ENCODE assay signal across 1 cellular context in genomic region chr4:165464813-165465381, GRCh38.
TF ChIP-seq lines count a peak whose summit lies in the region.

No MANE protein-coding gene starts in this region.

TF ChIP-seq in K562, 482 proteins besides CTCF, POLR2A, EP300 and RAD21 (continued from another document):
- TF ChIP-seq, protein P1, sequence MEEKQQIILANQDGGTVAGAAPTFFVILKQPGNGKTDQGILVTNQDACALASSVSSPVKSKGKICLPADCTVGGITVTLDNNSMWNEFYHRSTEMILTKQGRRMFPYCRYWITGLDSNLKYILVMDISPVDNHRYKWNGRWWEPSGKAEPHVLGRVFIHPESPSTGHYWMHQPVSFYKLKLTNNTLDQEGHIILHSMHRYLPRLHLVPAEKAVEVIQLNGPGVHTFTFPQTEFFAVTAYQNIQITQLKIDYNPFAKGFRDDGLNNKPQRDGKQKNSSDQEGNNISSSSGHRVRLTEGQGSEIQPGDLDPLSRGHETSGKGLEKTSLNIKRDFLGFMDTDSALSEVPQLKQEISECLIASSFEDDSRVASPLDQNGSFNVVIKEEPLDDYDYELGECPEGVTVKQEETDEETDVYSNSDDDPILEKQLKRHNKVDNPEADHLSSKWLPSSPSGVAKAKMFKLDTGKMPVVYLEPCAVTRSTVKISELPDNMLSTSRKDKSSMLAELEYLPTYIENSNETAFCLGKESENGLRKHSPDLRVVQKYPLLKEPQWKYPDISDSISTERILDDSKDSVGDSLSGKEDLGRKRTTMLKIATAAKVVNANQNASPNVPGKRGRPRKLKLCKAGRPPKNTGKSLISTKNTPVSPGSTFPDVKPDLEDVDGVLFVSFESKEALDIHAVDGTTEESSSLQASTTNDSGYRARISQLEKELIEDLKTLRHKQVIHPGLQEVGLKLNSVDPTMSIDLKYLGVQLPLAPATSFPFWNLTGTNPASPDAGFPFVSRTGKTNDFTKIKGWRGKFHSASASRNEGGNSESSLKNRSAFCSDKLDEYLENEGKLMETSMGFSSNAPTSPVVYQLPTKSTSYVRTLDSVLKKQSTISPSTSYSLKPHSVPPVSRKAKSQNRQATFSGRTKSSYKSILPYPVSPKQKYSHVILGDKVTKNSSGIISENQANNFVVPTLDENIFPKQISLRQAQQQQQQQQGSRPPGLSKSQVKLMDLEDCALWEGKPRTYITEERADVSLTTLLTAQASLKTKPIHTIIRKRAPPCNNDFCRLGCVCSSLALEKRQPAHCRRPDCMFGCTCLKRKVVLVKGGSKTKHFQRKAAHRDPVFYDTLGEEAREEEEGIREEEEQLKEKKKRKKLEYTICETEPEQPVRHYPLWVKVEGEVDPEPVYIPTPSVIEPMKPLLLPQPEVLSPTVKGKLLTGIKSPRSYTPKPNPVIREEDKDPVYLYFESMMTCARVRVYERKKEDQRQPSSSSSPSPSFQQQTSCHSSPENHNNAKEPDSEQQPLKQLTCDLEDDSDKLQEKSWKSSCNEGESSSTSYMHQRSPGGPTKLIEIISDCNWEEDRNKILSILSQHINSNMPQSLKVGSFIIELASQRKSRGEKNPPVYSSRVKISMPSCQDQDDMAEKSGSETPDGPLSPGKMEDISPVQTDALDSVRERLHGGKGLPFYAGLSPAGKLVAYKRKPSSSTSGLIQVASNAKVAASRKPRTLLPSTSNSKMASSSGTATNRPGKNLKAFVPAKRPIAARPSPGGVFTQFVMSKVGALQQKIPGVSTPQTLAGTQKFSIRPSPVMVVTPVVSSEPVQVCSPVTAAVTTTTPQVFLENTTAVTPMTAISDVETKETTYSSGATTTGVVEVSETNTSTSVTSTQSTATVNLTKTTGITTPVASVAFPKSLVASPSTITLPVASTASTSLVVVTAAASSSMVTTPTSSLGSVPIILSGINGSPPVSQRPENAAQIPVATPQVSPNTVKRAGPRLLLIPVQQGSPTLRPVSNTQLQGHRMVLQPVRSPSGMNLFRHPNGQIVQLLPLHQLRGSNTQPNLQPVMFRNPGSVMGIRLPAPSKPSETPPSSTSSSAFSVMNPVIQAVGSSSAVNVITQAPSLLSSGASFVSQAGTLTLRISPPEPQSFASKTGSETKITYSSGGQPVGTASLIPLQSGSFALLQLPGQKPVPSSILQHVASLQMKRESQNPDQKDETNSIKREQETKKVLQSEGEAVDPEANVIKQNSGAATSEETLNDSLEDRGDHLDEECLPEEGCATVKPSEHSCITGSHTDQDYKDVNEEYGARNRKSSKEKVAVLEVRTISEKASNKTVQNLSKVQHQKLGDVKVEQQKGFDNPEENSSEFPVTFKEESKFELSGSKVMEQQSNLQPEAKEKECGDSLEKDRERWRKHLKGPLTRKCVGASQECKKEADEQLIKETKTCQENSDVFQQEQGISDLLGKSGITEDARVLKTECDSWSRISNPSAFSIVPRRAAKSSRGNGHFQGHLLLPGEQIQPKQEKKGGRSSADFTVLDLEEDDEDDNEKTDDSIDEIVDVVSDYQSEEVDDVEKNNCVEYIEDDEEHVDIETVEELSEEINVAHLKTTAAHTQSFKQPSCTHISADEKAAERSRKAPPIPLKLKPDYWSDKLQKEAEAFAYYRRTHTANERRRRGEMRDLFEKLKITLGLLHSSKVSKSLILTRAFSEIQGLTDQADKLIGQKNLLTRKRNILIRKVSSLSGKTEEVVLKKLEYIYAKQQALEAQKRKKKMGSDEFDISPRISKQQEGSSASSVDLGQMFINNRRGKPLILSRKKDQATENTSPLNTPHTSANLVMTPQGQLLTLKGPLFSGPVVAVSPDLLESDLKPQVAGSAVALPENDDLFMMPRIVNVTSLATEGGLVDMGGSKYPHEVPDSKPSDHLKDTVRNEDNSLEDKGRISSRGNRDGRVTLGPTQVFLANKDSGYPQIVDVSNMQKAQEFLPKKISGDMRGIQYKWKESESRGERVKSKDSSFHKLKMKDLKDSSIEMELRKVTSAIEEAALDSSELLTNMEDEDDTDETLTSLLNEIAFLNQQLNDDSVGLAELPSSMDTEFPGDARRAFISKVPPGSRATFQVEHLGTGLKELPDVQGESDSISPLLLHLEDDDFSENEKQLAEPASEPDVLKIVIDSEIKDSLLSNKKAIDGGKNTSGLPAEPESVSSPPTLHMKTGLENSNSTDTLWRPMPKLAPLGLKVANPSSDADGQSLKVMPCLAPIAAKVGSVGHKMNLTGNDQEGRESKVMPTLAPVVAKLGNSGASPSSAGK (IDR thresholded peaks at IDR 0.05), result no peak
- peak; percentile 48; the same call in 1 of the 2 replicates for TF ChIP-seq SMC3 (conservative IDR thresholded peaks at IDR 0.05; ENCODE audit: insufficient read depth, low read depth, low read length)
- TF ChIP-seq TGIF2 (CRISPR knock-in tag; IDR thresholded peaks at IDR 0.05), result no peak
- 0 out of 2 replicates have a peak, but pooled peaks have one; percentile 17 for TF ChIP-seq CC2D1A (IDR thresholded peaks at IDR 0.05)
- no peak for TF ChIP-seq XRCC3 (IDR thresholded peaks at IDR 0.05)
- TF ChIP-seq SAFB (IDR thresholded peaks at IDR 0.05; ENCODE audit: borderline replicate concordance, low read depth, low read length), result no peak
- no peak for TF ChIP-seq TOE1 (IDR thresholded peaks at IDR 0.05; ENCODE audit: borderline replicate concordance)
- TF ChIP-seq TOE1 (CRISPR knock-in tag; IDR thresholded peaks at IDR 0.05; ENCODE audit: borderline replicate concordance, low read depth), result no peak
- TF ChIP-seq YY1 (IDR thresholded peaks at IDR 0.05; ENCODE audit: borderline replicate concordance in 1 of 3, control insufficient read depth in 1 of 3, extremely low read depth in 1 of 3, insufficient read depth in 3 of 3, insufficient read length in 1 of 3, insufficient replicate concordance in 2 of 3, low read depth in 1 of 3, low read length in 2 of 3), result no peak
- 0 out of 2 replicates have a peak, but pooled peaks have one; percentile 19 for TF ChIP-seq ZNF592 (IDR thresholded peaks at IDR 0.05)
- TF ChIP-seq, protein P2, sequence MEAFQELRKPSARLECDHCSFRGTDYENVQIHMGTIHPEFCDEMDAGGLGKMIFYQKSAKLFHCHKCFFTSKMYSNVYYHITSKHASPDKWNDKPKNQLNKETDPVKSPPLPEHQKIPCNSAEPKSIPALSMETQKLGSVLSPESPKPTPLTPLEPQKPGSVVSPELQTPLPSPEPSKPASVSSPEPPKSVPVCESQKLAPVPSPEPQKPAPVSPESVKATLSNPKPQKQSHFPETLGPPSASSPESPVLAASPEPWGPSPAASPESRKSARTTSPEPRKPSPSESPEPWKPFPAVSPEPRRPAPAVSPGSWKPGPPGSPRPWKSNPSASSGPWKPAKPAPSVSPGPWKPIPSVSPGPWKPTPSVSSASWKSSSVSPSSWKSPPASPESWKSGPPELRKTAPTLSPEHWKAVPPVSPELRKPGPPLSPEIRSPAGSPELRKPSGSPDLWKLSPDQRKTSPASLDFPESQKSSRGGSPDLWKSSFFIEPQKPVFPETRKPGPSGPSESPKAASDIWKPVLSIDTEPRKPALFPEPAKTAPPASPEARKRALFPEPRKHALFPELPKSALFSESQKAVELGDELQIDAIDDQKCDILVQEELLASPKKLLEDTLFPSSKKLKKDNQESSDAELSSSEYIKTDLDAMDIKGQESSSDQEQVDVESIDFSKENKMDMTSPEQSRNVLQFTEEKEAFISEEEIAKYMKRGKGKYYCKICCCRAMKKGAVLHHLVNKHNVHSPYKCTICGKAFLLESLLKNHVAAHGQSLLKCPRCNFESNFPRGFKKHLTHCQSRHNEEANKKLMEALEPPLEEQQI (IDR thresholded peaks at IDR 0.05), result no peak
